Comparison of ENCODE assay signal across 8 cellular contexts in the genomic region with DNA sequence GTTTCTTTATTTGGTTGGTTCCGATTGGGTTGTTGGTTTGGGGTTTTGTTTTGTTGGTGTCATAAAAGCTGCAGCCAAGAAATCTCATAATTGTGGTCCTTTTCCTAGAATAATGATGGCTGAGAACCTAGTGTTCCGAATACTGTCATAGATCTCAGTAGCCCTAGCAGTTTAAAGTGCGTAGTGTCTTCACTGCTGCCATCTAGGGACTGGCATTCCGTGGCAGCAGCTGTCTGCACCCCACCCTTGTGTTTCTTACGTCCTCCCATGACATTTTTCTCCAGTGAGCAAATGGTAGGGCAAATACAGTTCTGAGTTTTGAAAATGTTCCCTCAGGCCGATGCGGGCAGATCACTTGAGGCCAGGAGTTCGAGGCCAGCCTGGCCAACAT. TPM values are rescaled to one million over a fixed set of nuclear protein-coding genes. Genes with fewer than 3 reads are reported as not detected.
DNase-seq lines count a peak whose midpoint lies in the region; ATAC-seq lines count a peak whose summit lies in the region.
"Not testable (repeated sequence)": the region's sequence is repeated elsewhere in the genome, so short reads cannot be mapped to it uniquely, and the experiment has no call there.

No MANE protein-coding gene starts in this region.

- ATAC-seq in GM18867 (IDR thresholded peaks at IDR 0.05; ENCODE audit: unreplicated experiment) (peak; percentile 33), HG03196 (IDR thresholded peaks at IDR 0.05; ENCODE audit: unreplicated experiment) (peak; percentile 24), sciatic nerve (peak; percentile 70)
- ATAC-seq in central memory CD8-positive, alpha-beta T cell (replicated peaks; ENCODE audit: extremely low read depth, poor library complexity, severe bottlenecking), result peak; percentile 70

- in situ Hi-C loops in ACHN (cut with HindIII; ENCODE audit: low pct_ligation_motif_present, low pct_unique_long_range_greater_than_20kb, low sequenced_read_pairs), result not testable (repeated sequence)

- H3K36me3 Mint-ChIP-seq in central memory CD8-positive, alpha-beta T cell (ENCODE audit: insufficient read depth), result peaks cover 62% of the 10 kb centered on the region

- intact Hi-C loops in sciatic nerve (cut with DNase I), result not testable (repeated sequence)

- H3K4me3 Mint-ChIP-seq in central memory CD8-positive, alpha-beta T cell, result peak overlapping the region; percentile 95

- peaks cover 36% of the 10 kb centered on the region for H3K4me1 Mint-ChIP-seq in central memory CD8-positive, alpha-beta T cell

- H3K27ac Mint-ChIP-seq in central memory CD8-positive, alpha-beta T cell (ENCODE audit: low read depth), result peak overlapping the region; percentile 99

- H3K9me3 Mint-ChIP-seq in central memory CD8-positive, alpha-beta T cell, result not testable (repeated sequence)

- peak; percentile 90 for DNase-seq in ACHN
- DNase-seq in NCI-H526 (lab: John Stamatoyannopoulos, UW), result peak; percentile 37 to 43
- DNase-seq in activated CD4-positive, alpha-beta T cell treated with anti-CD3 and anti-CD28 coated beads for 4 hours, result peak; percentile 41 to 49
- peak; percentile 26 to 54 for DNase-seq in central memory CD8-positive, alpha-beta T cell (ENCODE audit: low spot score in 2 of 2)
- peak; percentile 69 for DNase-seq in inferior parietal cortex (ENCODE audit: extremely low spot score)
- not testable (repeated sequence) for DNase-seq in sciatic nerve (ENCODE audit: low spot score)

- not testable (repeated sequence) for H3K27me3 Mint-ChIP-seq in central memory CD8-positive, alpha-beta T cell

RNA-seq across cellular contexts. Expression of gene TYW1B, which starts 2.0 kb away (rescaled TPM):
- total RNA-seq in sciatic nerve, result 4.8 TPM
